Comparison of ENCODE assay signal across 15 cellular contexts in the genomic region with DNA sequence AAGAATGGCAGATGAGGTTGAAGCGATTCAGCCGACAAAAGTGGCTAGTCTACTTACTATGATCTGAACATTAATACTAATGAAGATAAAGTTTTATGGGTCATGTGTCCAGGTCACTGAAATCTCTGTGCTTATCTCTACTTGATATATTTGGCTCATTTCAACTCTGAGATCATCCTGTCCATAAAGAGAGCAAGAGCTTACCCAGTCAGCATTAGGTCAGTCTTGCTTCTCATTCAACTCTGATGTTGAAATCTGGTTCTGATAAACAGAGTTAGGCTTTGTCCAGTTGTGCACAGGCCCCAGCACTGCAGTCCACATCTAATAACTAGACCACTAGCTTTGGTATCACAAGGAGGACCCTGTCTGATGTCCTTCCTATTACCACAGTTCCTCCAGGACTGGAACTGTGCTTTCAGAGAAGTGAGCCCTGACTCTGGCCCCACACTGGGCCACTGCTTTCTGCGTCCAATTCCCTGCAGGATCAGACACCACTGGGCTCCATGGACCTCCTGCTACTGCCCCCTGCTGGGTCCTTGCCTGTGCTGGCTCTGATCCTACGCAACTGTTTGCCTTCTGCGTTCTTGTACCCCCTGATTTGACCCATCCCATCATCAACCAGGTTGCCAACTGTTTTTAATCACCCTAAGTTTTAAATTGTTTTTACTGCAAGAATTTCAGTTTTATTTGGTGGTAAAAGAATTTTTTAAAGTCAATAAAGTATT. TPM values are rescaled to one million over a fixed set of nuclear protein-coding genes. Genes with fewer than 3 reads are reported as not detected.
DNase-seq lines count a peak whose midpoint lies in the region; ATAC-seq and TF ChIP-seq lines count a peak whose summit lies in the region.
"Had no signal": no experiment of that assay in that cellular context is flagged by ENCODE, and none has a peak within 500 bp of the region (broad histone marks: within the 10 kb centered on the region; RNA-seq: fewer than 3 reads in every experiment).

No MANE protein-coding gene starts in this region.

- no peak overlapping the region for H3K4me2 ChIP-seq in mesendoderm (ENCODE audit: low read length)

- no peak overlapping the region for H4K5ac ChIP-seq in mesendoderm (ENCODE audit: low read length)

- no peak for ATAC-seq in GM19395 (IDR thresholded peaks at IDR 0.05; ENCODE audit: unreplicated experiment)
- ATAC-seq in GM18907 (IDR thresholded peaks at IDR 0.05; ENCODE audit: unreplicated experiment), result no peak
- ATAC-seq: activated naive CD4-positive, alpha-beta T cell treated with anti-CD3 and anti-CD28 coated beads, Interleukin-2, amount 50 U/mL, for 72 hours had no signal

- H3K27me3 ChIP-seq in mesendoderm (ENCODE audit: insufficient read depth, low read length, poor library complexity) (no peaks in the 10 kb centered on the region), ascending aorta (no peaks in the 10 kb centered on the region)
- H3K27me3 ChIP-seq: dorsolateral prefrontal cortex had no signal

- WGBS in mesendoderm (ENCODE audit: extremely low coverage, insufficient coverage, low lambda C conversion rate), result no CpG with 5 or more reads among the region's 5 CpGs

- no peak overlapping the region for H3K9ac ChIP-seq in mesendoderm (ENCODE audit: low read length)

- H3K4me1 ChIP-seq in HEK293 (ENCODE audit: control insufficient read depth, insufficient read depth, low read length), result no peaks in the 10 kb centered on the region
- H3K4me1 ChIP-seq in mesendoderm (ENCODE audit: control insufficient read depth, low read depth, low read length), result no peaks in the 10 kb centered on the region
- H3K4me1 ChIP-seq in ascending aorta, result no peaks in the 10 kb centered on the region

- no peak overlapping the region for H2BK5ac ChIP-seq in mesendoderm (ENCODE audit: low read length)

- H4K8ac ChIP-seq in mesendoderm (ENCODE audit: low read depth, low read length), result no peak overlapping the region

- no peaks in the 10 kb centered on the region for H3K79me1 ChIP-seq in mesendoderm (ENCODE audit: low read length)

- no peak overlapping the region for H3K56ac ChIP-seq in mesendoderm (ENCODE audit: low read length)

- H3K4me3 ChIP-seq in HEK293 (ENCODE audit: low read depth, low read length) (no peak overlapping the region), mesendoderm (ENCODE audit: low read length) (no peak overlapping the region), ascending aorta (no peak overlapping the region)
- H3K4me3 ChIP-seq: dorsolateral prefrontal cortex, SK-N-MC had no signal

- H3K23ac ChIP-seq in mesendoderm (ENCODE audit: low read length), result no peak overlapping the region

- TF ChIP-seq CTCF in HEK293 (tag by site-specific recombination; IDR thresholded peaks at IDR 0.05), result no peak
- TF ChIP-seq CTCF in ascending aorta (IDR thresholded peaks at IDR 0.05), result no peak

- POLR2A ChIA-PET in HEK293 (lab: Yijun Ruan, JAX), result no interaction called here

- no peak overlapping the region for H2AK5ac ChIP-seq in mesendoderm (ENCODE audit: low read length)

- H3K79me2 ChIP-seq in mesendoderm (ENCODE audit: control insufficient read depth, insufficient read depth, low read length), result no peaks in the 10 kb centered on the region

- H2BK120ac ChIP-seq in mesendoderm (ENCODE audit: low read depth, low read length), result no peak overlapping the region

- H3K9me3 ChIP-seq in HEK293 (ENCODE audit: control insufficient read depth, insufficient read depth, low read depth, low read length) (no peaks in the 10 kb centered on the region), ascending aorta (no peaks in the 10 kb centered on the region)

- intact Hi-C loops in ascending aorta (cut with DNase I), result no loop called here

- CTCF ChIA-PET in HEK293 (lab: Yijun Ruan, JAX), result interaction anchor here (0.6 to 0.7 kb wide), 3 partner anchors 13 to 35 kb away, joined by 3 to 4 read pairs (median 3); no protein-coding TSS in a partner anchor

- no peak overlapping the region for H3K4ac ChIP-seq in mesendoderm (ENCODE audit: low read depth, low read length)

- H3K27ac ChIP-seq in HEK293 (ENCODE audit: extremely low read depth, low read depth, low read length) (no peak overlapping the region), mesendoderm (ENCODE audit: low read depth, low read length) (no peak overlapping the region), ascending aorta (no peak overlapping the region)
- H3K27ac ChIP-seq: dorsolateral prefrontal cortex, SK-N-MC had no signal

- no peak overlapping the region for H2BK15ac ChIP-seq in mesendoderm (replicated peaks; ENCODE audit: low read depth)

- no peak overlapping the region for H3K18ac ChIP-seq in mesendoderm (ENCODE audit: low read length)

- H3K36me3 ChIP-seq in HEK293 (ENCODE audit: control insufficient read depth in 2 of 2, insufficient read depth in 1 of 2, low read length in 2 of 2), result no peaks in the 10 kb centered on the region
- no peaks in the 10 kb centered on the region for H3K36me3 ChIP-seq in mesendoderm (ENCODE audit: control insufficient read depth, insufficient read depth, low read length)
- no peaks in the 10 kb centered on the region for H3K36me3 ChIP-seq in ascending aorta

- DNase-seq in activated CD4-positive, alpha-beta T cell treated with anti-CD3 and anti-CD28 coated beads for 48 hours, result peak; percentile 18
- DNase-seq in activated CD4-positive, alpha-beta T cell treated with anti-CD3 and anti-CD28 coated beads for 4 hours, result no peak
- DNase-seq in amniotic epithelial cell (ENCODE audit: low read depth), result peak; percentile 68
- peak; percentile 49 for DNase-seq in mesendoderm
- DNase-seq in ascending aorta (ENCODE audit: low spot score in 2 of 2), result no peak
- DNase-seq: dorsolateral prefrontal cortex, mesenchymal stem cell, NCI-H1092, posterior cingulate gyrus, substantia nigra had no signal

TF ChIP-seq in HEK293, 187 proteins besides CTCF, POLR2A, EP300 and RAD21:
- TF ChIP-seq ZNF768 (tag by site-specific recombination; IDR thresholded peaks at IDR 0.05), result no peak
- no peak for TF ChIP-seq ZBTB48 (tag by site-specific recombination; IDR thresholded peaks at IDR 0.05)
- 0 out of 2 replicates have a peak, but pooled peaks have one; percentile 27 for TF ChIP-seq ZIC2 (tag by site-specific recombination; IDR thresholded peaks at IDR 0.05)
- TF ChIP-seq ZNF514 (tag by site-specific recombination; IDR thresholded peaks at IDR 0.05), result no peak
- no peak for TF ChIP-seq ZBTB17 (tag by site-specific recombination; IDR thresholded peaks at IDR 0.05)

RNA-seq across cellular contexts. Expression of a gene that starts 23.7 kb away (rescaled TPM):
- polyA plus RNA-seq in mesendoderm (2013, experiment 1 of 2), result 44.1 TPM
- 43.3 TPM for polyA plus RNA-seq in mesendoderm (2013, experiment 2 of 2)
- total RNA-seq in ascending aorta, result 135 TPM

RNA-seq across cellular contexts. Expression of a gene that starts 25.6 kb away (rescaled TPM):
- polyA plus RNA-seq in mesendoderm (2013, experiment 1 of 2), result 40.6 TPM
- 41.2 TPM for polyA plus RNA-seq in mesendoderm (2013, experiment 2 of 2)
- 19.9 TPM for total RNA-seq in ascending aorta

Comparison
In these comparisons a context has a peak if more than half of its experiments do, and no peak if none do; other contexts are left out.
1. DNase-seq: peak in activated CD4-positive, alpha-beta T cell treated with anti-CD3 and anti-CD28 coated beads for 48 hours (single experiment), amniotic epithelial cell (single experiment) and mesendoderm (single experiment); none in activated CD4-positive, alpha-beta T cell treated with anti-CD3 and anti-CD28 coated beads for 4 hours (0 of 2) and ascending aorta (0 of 2).